8 cellular contexts compared by ENCODE assay signal in genomic region chr12:55715169-55715764, GRCh38. TPM values are rescaled to one million over a fixed set of nuclear protein-coding genes. Genes with fewer than 3 reads are reported as not detected.
DNase-seq lines count a peak whose midpoint lies in the region; ATAC-seq and TF ChIP-seq lines count a peak whose summit lies in the region.

No MANE protein-coding gene starts in this region.

- H3K27me3 ChIP-seq in iPS-20b (ENCODE audit: insufficient read depth, low read length) (peaks cover 11% of the 10 kb centered on the region; the same call in 1 of the 2 replicates), suprapubic skin (no peaks in the 10 kb centered on the region)

- TF ChIP-seq POLR2A in suprapubic skin (IDR thresholded peaks at IDR 0.05), result no peak

- H3K27ac Mint-ChIP-seq in T-helper 1 cell treated with Interleukin-12 subunit alpha and Interleukin-12 subunit beta and Interleukin-4 antibody, amounts not matched to agents 30 μg/mL and 1 μg/mL, for 36 hours, result peak overlapping the region; percentile 95
- H3K27ac Mint-ChIP-seq in activated naive CD8-positive, alpha-beta T cell, result peak overlapping the region; percentile 84

- H3K27me3 Mint-ChIP-seq in T-helper 1 cell treated with Interleukin-12 subunit alpha and Interleukin-12 subunit beta and Interleukin-4 antibody, amounts not matched to agents 30 μg/mL and 1 μg/mL, for 36 hours (ENCODE audit: low read depth), result peaks cover 18% of the 10 kb centered on the region
- no peaks in the 10 kb centered on the region for H3K27me3 Mint-ChIP-seq in activated naive CD8-positive, alpha-beta T cell

- no peak for DNase-seq in T-helper 1 cell
- DNase-seq in suprapubic skin (ENCODE audit: low spot score in 2 of 2), result no peak

- no peak for TF ChIP-seq EP300 in suprapubic skin (IDR thresholded peaks at IDR 0.05)

- H3K9ac ChIP-seq in iPS-20b (ENCODE audit: low read depth, low read length), result peak overlapping the region; percentile 97; the same call in 1 of the 2 replicates

- H3K36me3 Mint-ChIP-seq in T-helper 1 cell treated with Interleukin-12 subunit alpha and Interleukin-12 subunit beta and Interleukin-4 antibody, amounts not matched to agents 30 μg/mL and 1 μg/mL, for 36 hours (ENCODE audit: low read depth), result peaks cover 1% of the 10 kb centered on the region
- H3K36me3 Mint-ChIP-seq in activated naive CD8-positive, alpha-beta T cell, result no peaks in the 10 kb centered on the region

- H3K9me3 ChIP-seq in iPS-20b (ENCODE audit: insufficient read depth, low read depth, low read length), result no peaks in the 10 kb centered on the region
- no peaks in the 10 kb centered on the region for H3K9me3 ChIP-seq in suprapubic skin

- peaks cover 27% of the 10 kb centered on the region for H3K4me1 ChIP-seq in iPS-20b (ENCODE audit: insufficient read depth, low read length)
- H3K4me1 ChIP-seq in suprapubic skin, result peaks cover 64% of the 10 kb centered on the region

- H3K4me3 ChIP-seq in iPS-20b (ENCODE audit: low read length), result peak overlapping the region; percentile 97
- H3K4me3 ChIP-seq in suprapubic skin, result peak overlapping the region; percentile 80

- H3K4me1 Mint-ChIP-seq in T-helper 1 cell treated with Interleukin-12 subunit alpha and Interleukin-12 subunit beta and Interleukin-4 antibody, amounts not matched to agents 30 μg/mL and 1 μg/mL, for 36 hours (ENCODE audit: low read depth), result peaks cover 26% of the 10 kb centered on the region
- peaks cover 30% of the 10 kb centered on the region for H3K4me1 Mint-ChIP-seq in activated naive CD8-positive, alpha-beta T cell (ENCODE audit: low read depth)

- H3K27ac ChIP-seq in iPS-20b (ENCODE audit: low read length) (peak overlapping the region; percentile 89), suprapubic skin (peak overlapping the region; percentile 96)

- H3K4me3 Mint-ChIP-seq in T-helper 1 cell treated with Interleukin-12 subunit alpha and Interleukin-12 subunit beta and Interleukin-4 antibody, amounts not matched to agents 30 μg/mL and 1 μg/mL, for 36 hours, result peak overlapping the region; percentile 88
- peak overlapping the region; percentile 89 for H3K4me3 Mint-ChIP-seq in activated naive CD8-positive, alpha-beta T cell

- no peak for TF ChIP-seq CTCF in suprapubic skin (IDR thresholded peaks at IDR 0.05)

- H3K9me3 Mint-ChIP-seq in T-helper 1 cell treated with Interleukin-12 subunit alpha and Interleukin-12 subunit beta and Interleukin-4 antibody, amounts not matched to agents 30 μg/mL and 1 μg/mL, for 36 hours, result no peaks in the 10 kb centered on the region
- H3K9me3 Mint-ChIP-seq in activated naive CD8-positive, alpha-beta T cell (ENCODE audit: low read depth), result no peaks in the 10 kb centered on the region

- 54% methylated on average over 7 of the region's 7 CpGs for WGBS in suprapubic skin

- ATAC-seq in GM18498 (IDR thresholded peaks at IDR 0.05; ENCODE audit: unreplicated experiment) (no peak), HG02759 (IDR thresholded peaks at IDR 0.05; ENCODE audit: unreplicated experiment) (no peak), GM21717 (IDR thresholded peaks at IDR 0.05; ENCODE audit: unreplicated experiment) (no peak)

- H3K36me3 ChIP-seq in iPS-20b (ENCODE audit: insufficient read depth, low read depth, low read length) (no peaks in the 10 kb centered on the region; the same call in 1 of the 2 replicates), suprapubic skin (peaks cover 3% of the 10 kb centered on the region)

RNA-seq across cellular contexts. Expression of gene BLOC1S1, which starts 0.6 kb away (rescaled TPM):
- total RNA-seq in suprapubic skin, result 100 to 1,000 TPM in 3 of 4 donors, 10 to 100 TPM in 1; 92.7 to 166 (median 139) TPM

RNA-seq across cellular contexts. Expression of gene RDH5, which starts 4.9 kb away (rescaled TPM):
- total RNA-seq in suprapubic skin, result 10 to 100 TPM in 2 of 4 donors, 1 to 10 TPM in 2; 5.7 to 15.3 (median 9.5) TPM

RNA-seq across cellular contexts. Expression of gene ITGA7, which starts 7.6 kb away (rescaled TPM):
- 10 to 100 TPM in 3 of 4 donors, 1 to 10 TPM in 1; 9.5 to 20.6 (median 15.8) TPM for total RNA-seq in suprapubic skin

RNA-seq across cellular contexts. Expression of gene CD63, which starts 13.5 kb away (rescaled TPM):
- total RNA-seq in suprapubic skin, result 100 to 1,000 TPM; 176 to 303 (median 193) TPM

RNA-seq across cellular contexts. Expression of gene GDF11, which starts 27.7 kb away (rescaled TPM):
- total RNA-seq in suprapubic skin, result 1 to 10 TPM in 3 of 4 donors, under 1 TPM in 1; 0.68 to 3.8 (median 2.0) TPM
